8 cellular contexts compared by ENCODE assay signal in the genomic region with DNA sequence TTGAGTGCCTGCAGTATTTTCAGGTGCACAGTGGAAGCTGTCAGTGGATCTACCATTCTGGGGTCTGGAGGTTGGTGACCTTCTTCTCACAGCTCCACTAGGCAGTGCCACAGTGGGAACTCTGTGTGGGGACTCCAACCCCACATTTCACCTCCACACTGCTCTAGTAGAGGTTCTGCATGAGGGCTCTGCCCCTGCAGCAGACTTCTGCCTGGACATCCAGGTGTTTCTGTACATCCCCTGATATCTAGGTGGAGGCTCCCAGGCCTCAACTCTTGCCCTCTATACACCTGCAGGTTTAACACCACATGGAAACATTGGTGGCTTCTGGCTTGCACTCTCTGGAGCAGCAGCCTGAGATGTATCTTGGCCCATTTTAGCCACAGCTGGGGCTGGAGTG.
"Had no signal": no experiment of that assay in that cellular context is flagged by ENCODE, and none has a peak within 500 bp of the region (broad histone marks: within the 10 kb centered on the region; RNA-seq: fewer than 3 reads in every experiment).

No MANE protein-coding gene starts in this region.

- FAIRE-seq: G401.6, GM12878, GM12891, GM12892, GM18507, GM19239 had no signal

- H3K4me3 ChIP-seq: GM12878 had no signal

- DNase-seq: GDM1, GF-D8 had no signal

- ATAC-seq: GM12878 had no signal
